Comparison of ENCODE assay signal across 20 cellular contexts in the genomic region with DNA sequence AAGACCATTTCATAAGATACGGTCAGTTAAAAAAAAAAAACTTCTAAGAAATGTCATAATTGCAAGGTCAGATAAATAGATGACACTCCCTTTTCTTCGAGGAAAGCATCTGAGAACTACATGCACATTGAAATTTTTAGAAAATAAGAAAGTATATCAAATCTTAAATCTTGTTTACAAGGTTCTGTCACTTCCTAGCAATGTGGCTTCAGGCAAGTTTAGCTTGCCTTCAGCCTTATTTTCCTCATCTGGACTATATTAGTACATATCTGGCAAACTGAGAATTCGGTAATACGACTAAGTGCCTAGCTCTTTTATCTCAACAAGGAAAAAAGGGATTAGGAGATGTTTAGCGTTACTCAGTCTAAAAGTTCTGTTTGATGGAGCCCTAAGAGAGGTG.
"Had no signal": no experiment of that assay in that cellular context is flagged by ENCODE, and none has a peak within 500 bp of the region (broad histone marks: within the 10 kb centered on the region; RNA-seq: fewer than 3 reads in every experiment).

No MANE protein-coding gene starts in this region.

- H3K4me3 ChIP-seq: breast epithelium, mucosa of descending colon, psoas muscle, stomach had no signal

- ATAC-seq: esophagus mucosa; left cardiac atrium; mucosa of descending colon; psoas muscle; right cardiac atrium; stimulated activated effector memory CD8-positive, alpha-beta T cell treated with anti-CD3 and anti-CD28 coated beads, Interleukin-12 subunit alpha, Interleukin-12 subunit beta, amount 100 ng/mL, for 72 hours had no signal

- H3K36me3 ChIP-seq: breast epithelium had no signal

- H3K4me1 ChIP-seq: breast epithelium, psoas muscle had no signal

- DNase-seq: activated B cell treated with CpG ODN at 0.5 μM for 24 hours; activated CD4-positive, alpha-beta memory T cell treated with anti-CD3 and anti-CD28 coated beads, Interleukin-2, amount 10 ng/mL, durations not matched to agents 7 days and 5 days; activated CD4-positive, alpha-beta T cell treated with anti-CD3 and anti-CD28 coated beads for 4 hours; activated naive CD4-positive, alpha-beta T cell treated with anti-CD3 and anti-CD28 coated beads for 36 hours; activated T-cell treated with anti-CD3 and anti-CD28 coated beads, Interleukin-2, amount 50 U/mL, for 1 hour; cerebellar nuclear complex; cortex of kidney; effector CD4-positive, alpha-beta T cell; left cardiac atrium; mesenchymal stem cell; mucosa of descending colon; naive B cell; psoas muscle; right cardiac atrium; stimulated activated CD4-positive, alpha-beta T cell treated with anti-CD3 and anti-CD28 coated beads, Interleukin-4, amount 100 ng/mL, for 1 hour; stomach; T-helper 2 cell had no signal

- H3K9me3 ChIP-seq: breast epithelium, mucosa of descending colon, psoas muscle, stomach had no signal

- H3K27me3 ChIP-seq: breast epithelium, stomach had no signal
